10 cellular contexts compared by ENCODE assay signal in genomic region chr20:31967830-31968249, GRCh38. TPM values are rescaled to one million over a fixed set of nuclear protein-coding genes. Genes with fewer than 3 reads are reported as not detected.
DNase-seq lines count a peak whose midpoint lies in the region; ATAC-seq and TF ChIP-seq lines count a peak whose summit lies in the region.
"Had no signal": no experiment of that assay in that cellular context is flagged by ENCODE, and none has a peak within 500 bp of the region (broad histone marks: within the 10 kb centered on the region; RNA-seq: fewer than 3 reads in every experiment).

TSS of gene XKR7 (plus strand) at chr20:31968151. CDS start at chr20:31968176, 25 bp downstream.

- H3K27ac ChIP-seq in tibial nerve: no peak within 1 kb of the TSS
- H3K27ac ChIP-seq: 22Rv1, epithelial cell of prostate had no signal

- TF ChIP-seq EP300 in tibial nerve (IDR thresholded peaks at IDR 0.05): no peak

- ATAC-seq in activated naive CD4-positive, alpha-beta T cell treated with anti-CD3 and anti-CD28 coated beads, Interleukin-2, amount 50 U/mL, for 72 hours: peak; percentile 50 to 73
- ATAC-seq in HG03354 (IDR thresholded peaks at IDR 0.05; ENCODE audit: poor library complexity, severe bottlenecking, unreplicated experiment) (no peak), GM18502 (IDR thresholded peaks at IDR 0.05; ENCODE audit: poor library complexity, unreplicated experiment) (no peak)

- 1 to 3% methylated on average over 18 to 34 of the region's 38 CpGs for WGBS in tibial nerve, 2 donors

- no peaks in the 10 kb centered on the region for H3K36me3 ChIP-seq in tibial nerve

- peaks cover 0 to 14% (median 0%) of the 10 kb centered on the region in 4 donors for H3K4me1 ChIP-seq in tibial nerve

- H3K27me3 ChIP-seq in tibial nerve: peaks cover 3 to 44% of the 10 kb centered on the region in 2 donors

- no peak for TF ChIP-seq CTCF in nephron progenitor cell (IDR thresholded peaks at IDR 0.05)
- no peak for TF ChIP-seq CTCF in tibial nerve (IDR thresholded peaks at IDR 0.05)

- H3K27ac Mint-ChIP-seq in activated naive CD4-positive, alpha-beta T cell treated with anti-CD3 and anti-CD28 coated beads, Interleukin-2, amount 50 U/mL, for 72 hours: no peak within 1 kb of the TSS
- H3K27ac Mint-ChIP-seq in nephron progenitor cell: no peak within 1 kb of the TSS

- H3K4me3 ChIP-seq in tibial nerve: peak within 1 kb of the TSS in 1 of 4 donors; percentile 35

- DNase-seq in DMS 273 (lab: John Stamatoyannopoulos, UW; ENCODE audit: unreplicated experiment): peak; percentile 46
- no peak for DNase-seq in DMS 273 treated with DMSO at 0.1 percent for 48 hours (lab: John Stamatoyannopoulos, UW)
- DNase-seq in NCI-H1930 (lab: John Stamatoyannopoulos, UW): peak; percentile 48 to 67
- DNase-seq in activated naive CD4-positive, alpha-beta T cell treated with anti-CD3 and anti-CD28 coated beads, Interleukin-2, amount 50 U/mL, for 72 hours (ENCODE audit: low spot score in 2 of 2): no peak
- peak; percentile 70 for DNase-seq in nephron progenitor cell
- no peak for DNase-seq in tibial nerve (ENCODE audit: low spot score in 2 of 2)

- no peak for TF ChIP-seq POLR2A in tibial nerve (IDR thresholded peaks at IDR 0.05)

- H3K4me1 Mint-ChIP-seq in nephron progenitor cell: peaks cover 80% of the 10 kb centered on the region

- H3K4me3 Mint-ChIP-seq in nephron progenitor cell: peak within 1 kb of the TSS; percentile 92

- peaks cover 26% of the 10 kb centered on the region for H3K27me3 Mint-ChIP-seq in nephron progenitor cell (ENCODE audit: low read depth, poor library complexity)

- no peaks in the 10 kb centered on the region for H3K36me3 Mint-ChIP-seq in activated naive CD4-positive, alpha-beta T cell treated with anti-CD3 and anti-CD28 coated beads, Interleukin-2, amount 50 U/mL, for 72 hours
- no peaks in the 10 kb centered on the region for H3K36me3 Mint-ChIP-seq in nephron progenitor cell (ENCODE audit: low read depth)

- H3K9me3 ChIP-seq in tibial nerve: no peaks in the 10 kb centered on the region

- no peaks in the 10 kb centered on the region for H3K9me3 Mint-ChIP-seq in activated naive CD4-positive, alpha-beta T cell treated with anti-CD3 and anti-CD28 coated beads, Interleukin-2, amount 50 U/mL, for 72 hours
- no peaks in the 10 kb centered on the region for H3K9me3 Mint-ChIP-seq in nephron progenitor cell

RNA-seq across cellular contexts. Expression of gene XKR7, which starts in this region (rescaled TPM):
- total RNA-seq in activated naive CD4-positive, alpha-beta T cell treated with anti-CD3 and anti-CD28 coated beads, Interleukin-2, amount 50 U/mL, for 72 hours: under 1 TPM in 1 of 2 donors, not detected in 1; 0.09 TPM
- total RNA-seq in tibial nerve: not detected

Comparison
In these comparisons a context has a peak if more than half of its experiments do, and no peak if none do; other contexts are left out.
1. DNase-seq: peak in DMS 273 (single experiment), NCI-H1930 (2 of 2) and nephron progenitor cell (single experiment); none in DMS 273 treated with DMSO at 0.1 percent for 48 hours (single experiment), activated naive CD4-positive, alpha-beta T cell treated with anti-CD3 and anti-CD28 coated beads, Interleukin-2, amount 50 U/mL, for 72 hours (0 of 2) and tibial nerve (0 of 2).
2. Peak in ATAC-seq in activated naive CD4-positive, alpha-beta T cell treated with anti-CD3 and anti-CD28 coated beads, Interleukin-2, amount 50 U/mL, for 72 hours; RNA of the gene not detected or under 1 TPM.